ENCODE assay signal across 8 cellular contexts in the genomic region with DNA sequence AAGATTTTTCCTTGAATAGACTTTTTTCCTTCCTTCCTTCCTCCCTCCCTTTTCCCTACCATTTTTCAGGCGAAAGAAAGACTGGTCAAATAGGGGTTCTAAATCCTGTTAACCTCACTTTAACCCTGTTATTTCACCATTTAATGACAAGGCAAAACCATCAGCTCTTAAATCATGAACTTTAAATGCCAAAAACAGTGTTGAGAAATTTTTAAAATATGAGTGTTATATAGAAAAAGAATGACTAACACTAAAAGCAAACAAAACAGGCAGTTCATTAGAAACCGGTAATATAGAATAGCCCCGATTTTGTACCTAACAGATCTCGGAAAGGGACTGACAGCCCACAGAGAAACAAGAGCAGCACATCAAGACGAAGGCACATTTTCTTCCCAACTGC. TPM values are rescaled to one million over a fixed set of nuclear protein-coding genes. Genes with fewer than 3 reads are reported as not detected.
DNase-seq lines count a peak whose midpoint lies in the region; ATAC-seq, FAIRE-seq and TF ChIP-seq lines count a peak whose summit lies in the region.

No MANE protein-coding gene starts in this region.

- peak overlapping the region; percentile 96 for H3K27ac Mint-ChIP-seq in activated T-helper 2 cell treated with anti-CD3 and anti-CD28 coated beads, Interferon-gamma antibody, Interleukin-2, Interleukin-4, amounts not matched to agents 10 μg/mL and 5 μg/mL and 100 μg/mL, durations not matched to agents 14 hours and 24 hours and 36 hours

- peaks cover 38% of the 10 kb centered on the region for H3K4me1 ChIP-seq in BLaER1
- H3K4me1 ChIP-seq in aorta (ENCODE audit: control insufficient read depth in 1 of 2, insufficient read depth in 2 of 2, low read length in 2 of 2) = no peaks in the 10 kb centered on the region

- 10 to 14% methylated on average over 5 of the region's 5 CpGs for WGBS in aorta, 2 donors

- H3K27me3 Mint-ChIP-seq in activated T-helper 2 cell treated with anti-CD3 and anti-CD28 coated beads, Interferon-gamma antibody, Interleukin-2, Interleukin-4, amounts not matched to agents 10 μg/mL and 5 μg/mL and 100 μg/mL, durations not matched to agents 14 hours and 24 hours and 36 hours (ENCODE audit: low read depth) = no peaks in the 10 kb centered on the region

- no peak overlapping the region for H3K27ac ChIP-seq in BLaER1
- H3K27ac ChIP-seq in aorta (ENCODE audit: low read depth in 1 of 2, low read length in 2 of 2) = peak overlapping the region; percentile 20 to 49

- H3K27me3 ChIP-seq in BLaER1 = no peaks in the 10 kb centered on the region
- no peaks in the 10 kb centered on the region for H3K27me3 ChIP-seq in kidney epithelial cell (ENCODE audit: control insufficient read depth, insufficient read depth, low read length)
- no peaks in the 10 kb centered on the region for H3K27me3 ChIP-seq in aorta (ENCODE audit: control insufficient read depth in 1 of 2, insufficient read depth in 2 of 2, low read length in 1 of 2)

- FAIRE-seq in HTR-8/SVneo (lab: Jason Lieb, UNC) = no peak

- DNase-seq in activated T-helper 2 cell treated with anti-CD3 and anti-CD28 coated beads, Interferon-gamma antibody, Interleukin-2, Interleukin-4, amounts not matched to agents 10 μg/mL and 5 μg/mL and 100 μg/mL, durations not matched to agents 14 hours and 24 hours and 36 hours (ENCODE audit: low spot score) = no peak
- no peak for DNase-seq in kidney epithelial cell (ENCODE audit: low read depth)
- no peak for DNase-seq in aorta
- DNase-seq in A172 (ENCODE audit: low spot score) = no peak
- DNase-seq in HTR-8/SVneo (ENCODE audit: insufficient read length, low spot score) = no peak
- DNase-seq in ecto neural progenitor cell (ENCODE audit: low spot score) = no peak

- H3K9me3 ChIP-seq in BLaER1 = no peaks in the 10 kb centered on the region
- no peaks in the 10 kb centered on the region for H3K9me3 ChIP-seq in aorta (ENCODE audit: control insufficient read depth, low read length)

- H3K4me3 Mint-ChIP-seq in activated T-helper 2 cell treated with anti-CD3 and anti-CD28 coated beads, Interferon-gamma antibody, Interleukin-2, Interleukin-4, amounts not matched to agents 10 μg/mL and 5 μg/mL and 100 μg/mL, durations not matched to agents 14 hours and 24 hours and 36 hours (ENCODE audit: low read depth) = peak overlapping the region; percentile 97

- H3K9me3 Mint-ChIP-seq in activated T-helper 2 cell treated with anti-CD3 and anti-CD28 coated beads, Interferon-gamma antibody, Interleukin-2, Interleukin-4, amounts not matched to agents 10 μg/mL and 5 μg/mL and 100 μg/mL, durations not matched to agents 14 hours and 24 hours and 36 hours = no peaks in the 10 kb centered on the region

- no peaks in the 10 kb centered on the region for H3K36me3 ChIP-seq in BLaER1
- no peaks in the 10 kb centered on the region for H3K36me3 ChIP-seq in kidney epithelial cell (ENCODE audit: control insufficient read depth, insufficient read depth, low read length)
- no peaks in the 10 kb centered on the region for H3K36me3 ChIP-seq in aorta (ENCODE audit: control insufficient read depth in 1 of 2, insufficient read depth in 2 of 2, low read length in 1 of 2)

- peak; percentile 0 for ATAC-seq in GM21825 (IDR thresholded peaks at IDR 0.05; ENCODE audit: unreplicated experiment)
- ATAC-seq in aorta (ENCODE audit: low FRiP score) = no peak

- H4K20me1 ChIP-seq in BLaER1 = no peaks in the 10 kb centered on the region

- peak overlapping the region; percentile 59 for H3K4me2 ChIP-seq in BLaER1

- H3K4me1 Mint-ChIP-seq in activated T-helper 2 cell treated with anti-CD3 and anti-CD28 coated beads, Interferon-gamma antibody, Interleukin-2, Interleukin-4, amounts not matched to agents 10 μg/mL and 5 μg/mL and 100 μg/mL, durations not matched to agents 14 hours and 24 hours and 36 hours (ENCODE audit: low read depth) = peaks cover 78% of the 10 kb centered on the region

- TF ChIP-seq CTCF in kidney epithelial cell (IDR thresholded peaks at IDR 0.05; ENCODE audit: insufficient read depth, low read length, poor library complexity, severe bottlenecking) = no peak

- no peak overlapping the region for H3K4me3 ChIP-seq in BLaER1
- peak overlapping the region; percentile 38 for H3K4me3 ChIP-seq in kidney epithelial cell (ENCODE audit: low read depth, low read length)
- H3K4me3 ChIP-seq in aorta (ENCODE audit: low read length in 2 of 2) = peak overlapping the region; percentile 25 to 57

- intact Hi-C loops in activated T-helper 2 cell treated with anti-CD3 and anti-CD28 coated beads, Interferon-gamma antibody, Interleukin-2, Interleukin-4, amounts not matched to agents 10 μg/mL and 5 μg/mL and 100 μg/mL, durations not matched to agents 14 hours and 24 hours and 36 hours (cut with micrococcal nuclease) = loop anchor here (1.0 to 5.0 kb wide), 2 partner anchors 57 to 151 kb away; a partner anchor contains a TSS
- intact Hi-C loops in aorta (cut with DNase I) = loop anchor here in 1 of 2 donors (5.0 kb wide), 1 partner anchor 56 kb away; a partner anchor contains a TSS

- H3K9ac ChIP-seq in BLaER1 = no peak overlapping the region

- peaks cover 38% of the 10 kb centered on the region for H3K36me3 Mint-ChIP-seq in activated T-helper 2 cell treated with anti-CD3 and anti-CD28 coated beads, Interferon-gamma antibody, Interleukin-2, Interleukin-4, amounts not matched to agents 10 μg/mL and 5 μg/mL and 100 μg/mL, durations not matched to agents 14 hours and 24 hours and 36 hours (ENCODE audit: low read depth)

RNA-seq across cellular contexts. Expression of a gene that starts 57.3 kb away (rescaled TPM):
- total RNA-seq in activated T-helper 2 cell treated with anti-CD3 and anti-CD28 coated beads, Interferon-gamma antibody, Interleukin-2, Interleukin-4, amounts not matched to agents 10 μg/mL and 5 μg/mL and 100 μg/mL, durations not matched to agents 14 hours and 24 hours and 36 hours = 34.2 and 36.7 TPM in 2 replicates
- total RNA-seq in kidney epithelial cell (3.3 and 3.6 TPM in 2 replicates), aorta (10 to 100 TPM; 17.2 to 21.3 TPM)
- 1 to 10 TPM; 1.1 to 1.7 TPM for polyA plus RNA-seq in aorta
- 4.7 and 5.0 TPM in 2 replicates for total RNA-seq in A172 (2014; rRNA removed; shearing (Covaris generic))
